19 cellular contexts compared by ENCODE assay signal in the genomic region with DNA sequence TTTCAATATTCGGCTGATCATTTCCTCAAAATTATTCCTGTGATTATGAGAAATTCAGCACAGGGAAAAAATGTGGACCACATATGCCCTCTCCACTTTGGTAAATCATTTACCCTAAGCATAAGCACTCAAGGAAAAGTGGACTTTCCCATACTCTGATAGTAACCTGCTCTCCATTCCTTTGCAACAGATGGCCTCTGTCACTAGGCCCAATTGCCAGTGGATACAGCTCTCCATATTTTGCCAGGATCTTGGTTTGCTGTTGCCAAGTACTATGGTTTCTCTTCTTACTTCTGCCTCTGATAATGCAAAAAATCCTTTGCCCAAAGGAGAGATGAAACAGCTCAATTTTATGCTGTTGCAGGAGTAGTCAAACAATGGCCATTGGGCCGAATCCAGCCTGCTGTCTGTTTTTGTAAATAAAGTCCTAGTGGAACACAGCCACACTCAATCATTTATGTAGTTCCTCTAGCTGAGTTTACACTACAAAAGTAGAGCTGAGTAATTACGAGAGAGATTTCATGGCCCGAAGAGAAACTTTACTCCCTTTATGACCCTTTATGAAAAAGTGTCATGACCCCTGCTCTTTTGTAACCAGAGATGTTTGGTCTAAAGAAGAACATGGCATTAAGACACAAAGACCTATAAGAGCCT.
DNase-seq lines count a peak whose midpoint lies in the region; ATAC-seq, FAIRE-seq and TF ChIP-seq lines count a peak whose summit lies in the region.
"Had no signal": no experiment of that assay in that cellular context is flagged by ENCODE, and none has a peak within 500 bp of the region (broad histone marks: within the 10 kb centered on the region; RNA-seq: fewer than 3 reads in every experiment).

No MANE protein-coding gene starts in this region.

- peak; percentile 4 for DNase-seq in GM12865 (ENCODE audit: low read depth)
- peak; percentile 24 to 42 for DNase-seq in left colon
- peak; percentile 19 for DNase-seq in mucosa of gallbladder (ENCODE audit: low spot score)
- DNase-seq in sigmoid colon = peak; percentile 85
- no peak for DNase-seq in D721Med (ENCODE audit: insufficient read length, low spot score)
- no peak for DNase-seq in COLO829 (ENCODE audit: low spot score)
- DNase-seq: DMS153, GM23248, MG63, NCI-H1092 treated with DMSO at 0.1 percent for 48 hours, NCI-H187, NCI-H69 had no signal

- TF ChIP-seq POLR2A in sigmoid colon (IDR thresholded peaks at IDR 0.05) = no peak

- TF ChIP-seq CTCF in GM12865 (IDR thresholded peaks at IDR 0.05; ENCODE audit: insufficient read depth, low read depth, low read length, missing control alignments) = no peak
- no peak for TF ChIP-seq CTCF in sigmoid colon (IDR thresholded peaks at IDR 0.05)
- TF ChIP-seq CTCF in D721Med (IDR thresholded peaks at IDR 0.05; ENCODE audit: insufficient read depth, missing control alignments) = no peak

- intact Hi-C loops in left colon (cut with DNase I, micrococcal nuclease) = no loop called here
- intact Hi-C loops in sigmoid colon (cut with DNase I) = loop anchor here (5.0 kb wide), 1 partner anchor 95 kb away; no protein-coding TSS in a partner anchor

- H3K4me3 ChIP-seq in GM12865 (ENCODE audit: low read depth, low read length) = no peak overlapping the region
- H3K4me3 ChIP-seq in sigmoid colon = no peak overlapping the region
- H3K4me3 ChIP-seq: BLaER1 treated with 17β-estradiol and CSF1 and Interleukin-3, amounts not matched to agents 10 nM and 100 nM; GM23248; MG63; SK-N-MC had no signal

- 34 to 48% methylated on average over 4 of the region's 4 CpGs for WGBS in sigmoid colon, 2 donors

- no peaks in the 10 kb centered on the region for H3K36me3 ChIP-seq in sigmoid colon
- H3K36me3 ChIP-seq: BLaER1 treated with 17β-estradiol and CSF1 and Interleukin-3, amounts not matched to agents 10 nM and 100 nM; MG63 had no signal

- no peaks in the 10 kb centered on the region for H3K9me3 ChIP-seq in sigmoid colon
- H3K9me3 ChIP-seq: BLaER1 treated with 17β-estradiol and CSF1 and Interleukin-3, amounts not matched to agents 10 nM and 100 nM; MG63 had no signal

- peaks cover 0 to 44% (median 27%) of the 10 kb centered on the region in 4 donors for H3K4me1 ChIP-seq in sigmoid colon
- H3K4me1 ChIP-seq: BLaER1 treated with 17β-estradiol and CSF1 and Interleukin-3, amounts not matched to agents 10 nM and 100 nM had no signal

- no peaks in the 10 kb centered on the region for H3K27me3 ChIP-seq in sigmoid colon
- H3K27me3 ChIP-seq: BLaER1 treated with 17β-estradiol and CSF1 and Interleukin-3, amounts not matched to agents 10 nM and 100 nM had no signal

- peak in 1 of 4 donors; percentile 46 for TF ChIP-seq EP300 in sigmoid colon (IDR thresholded peaks at IDR 0.05)

- peak; percentile 74 for ATAC-seq in left colon
- no peak for ATAC-seq in HG03457 (IDR thresholded peaks at IDR 0.05; ENCODE audit: unreplicated experiment)
- no peak for ATAC-seq in HG03175 (IDR thresholded peaks at IDR 0.05; ENCODE audit: unreplicated experiment)
- ATAC-seq: HCT116 had no signal

- H3K27ac ChIP-seq in sigmoid colon = peak overlapping the region in 3 of 4 donors; percentile 63 to 68 (median 66)
- H3K27ac ChIP-seq: BLaER1 treated with 17β-estradiol and CSF1 and Interleukin-3, amounts not matched to agents 10 nM and 100 nM; GM23248; KMS-11; SK-N-MC had no signal

- FAIRE-seq in D721Med (lab: Jason Lieb, UNC) = no peak
- FAIRE-seq: GM18507 had no signal

Comparison
In these comparisons a context has a peak if more than half of its experiments do, and no peak if none do; other contexts are left out.
1. DNase-seq: peak in GM12865 (single experiment), left colon (2 of 2), mucosa of gallbladder (single experiment) and sigmoid colon (single experiment); none in D721Med (single experiment) and COLO829 (single experiment).